Comparison of ENCODE assay signal across 12 cellular contexts in the genomic region with DNA sequence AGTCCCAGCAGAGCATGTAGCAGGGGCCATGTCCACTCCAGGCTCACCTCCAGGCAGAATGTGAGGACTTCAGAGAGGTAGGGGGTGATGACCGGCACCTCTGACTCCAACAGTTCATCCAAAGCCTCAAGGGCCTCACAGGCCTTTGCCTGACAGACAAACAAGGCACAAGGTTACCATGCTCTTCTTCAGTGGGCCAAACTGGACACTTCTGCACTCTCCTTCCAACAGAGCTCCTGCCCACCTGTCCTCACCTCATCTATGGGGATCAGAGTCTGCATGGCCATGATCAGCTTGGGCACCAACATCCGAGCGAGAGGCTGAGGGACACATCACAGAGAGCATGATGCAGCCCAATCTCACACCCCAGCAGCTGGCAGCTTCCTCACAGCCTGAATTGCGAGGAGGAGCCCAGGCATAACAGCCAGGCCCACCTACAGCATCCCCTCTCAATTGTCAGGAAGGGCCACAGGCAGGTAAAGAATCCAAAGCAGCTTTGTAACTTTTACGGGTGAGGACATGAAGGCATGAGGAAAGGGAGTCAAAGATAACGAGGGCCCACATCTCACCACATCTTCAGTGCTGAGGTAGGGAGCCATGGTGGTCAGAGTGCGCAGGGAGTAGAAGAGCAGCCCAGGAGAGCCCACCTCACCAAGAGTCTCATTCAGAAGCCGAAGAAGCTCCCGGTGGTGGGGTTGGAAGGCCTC. TPM values are rescaled to one million over a fixed set of nuclear protein-coding genes. Genes with fewer than 3 reads are reported as not detected.
DNase-seq lines count a peak whose midpoint lies in the region; ATAC-seq and TF ChIP-seq lines count a peak whose summit lies in the region.
"Had no signal": no experiment of that assay in that cellular context is flagged by ENCODE, and none has a peak within 500 bp of the region (broad histone marks: within the 10 kb centered on the region; RNA-seq: fewer than 3 reads in every experiment).

No MANE protein-coding gene starts in this region.

- H2AFZ ChIP-seq in OCI-LY3 (ENCODE audit: low read depth, low read length) = no peak overlapping the region

- H3K27me3 Mint-ChIP-seq in T-helper 1 cell treated with Interleukin-12 subunit alpha and Interleukin-12 subunit beta and Interleukin-4 antibody, amounts not matched to agents 30 μg/mL and 1 μg/mL, for 36 hours (ENCODE audit: low read depth) = no peaks in the 10 kb centered on the region

- TF ChIP-seq CTCF in OCI-LY3 (IDR thresholded peaks at IDR 0.05; ENCODE audit: low read depth, low read length) (no peak), colonic mucosa (IDR thresholded peaks at IDR 0.05) (no peak), psoas muscle (IDR thresholded peaks at IDR 0.05) (no peak)

- H3K4me2 ChIP-seq in OCI-LY3 (ENCODE audit: low read length) = peak overlapping the region; percentile 99

- DNase-seq in T-helper 1 cell (no peak), colonic mucosa (no peak), psoas muscle (peak in 1 of 2 donors; percentile 39), SIG-M5 (lab: John Stamatoyannopoulos, UW) (no peak), mesenteric fat pad (ENCODE audit: low spot score) (no peak)
- DNase-seq: 8988T; effector CD8-positive, alpha-beta T cell; midbrain; NCI-H1694 treated with DMSO at 0.1 percent for 48 hours had no signal

- peaks cover 27% of the 10 kb centered on the region for H3K36me3 Mint-ChIP-seq in T-helper 1 cell treated with Interleukin-12 subunit alpha and Interleukin-12 subunit beta and Interleukin-4 antibody, amounts not matched to agents 30 μg/mL and 1 μg/mL, for 36 hours (ENCODE audit: low read depth)

- H3K79me2 ChIP-seq in OCI-LY3 (ENCODE audit: low read length) = peaks cover 27% of the 10 kb centered on the region

- H3K27ac ChIP-seq in OCI-LY3 (ENCODE audit: low read length) = no peak overlapping the region
- no peak overlapping the region for H3K27ac ChIP-seq in colonic mucosa
- no peak overlapping the region for H3K27ac ChIP-seq in psoas muscle

- intact Hi-C loops in colonic mucosa (cut with DNase I) (no loop called here), psoas muscle (cut with DNase I) (no loop called here)

- no peak overlapping the region for H3K9ac ChIP-seq in OCI-LY3 (ENCODE audit: low read length)
- peak overlapping the region; percentile 33 to 79 for H3K9ac ChIP-seq in colonic mucosa (ENCODE audit: low read depth in 2 of 2, low read length in 2 of 2)

- peak overlapping the region; percentile 87 for H3K4me3 Mint-ChIP-seq in T-helper 1 cell treated with Interleukin-12 subunit alpha and Interleukin-12 subunit beta and Interleukin-4 antibody, amounts not matched to agents 30 μg/mL and 1 μg/mL, for 36 hours

- H3K4me1 Mint-ChIP-seq in T-helper 1 cell treated with Interleukin-12 subunit alpha and Interleukin-12 subunit beta and Interleukin-4 antibody, amounts not matched to agents 30 μg/mL and 1 μg/mL, for 36 hours (ENCODE audit: low read depth) = peaks cover 32% of the 10 kb centered on the region

- whole genome bisulfite sequencing in psoas muscle, 3 donors = 92 to 98% (median 92%) methylated on average over 9 of the region's 9 CpGs

- H3K9me3 Mint-ChIP-seq in T-helper 1 cell treated with Interleukin-12 subunit alpha and Interleukin-12 subunit beta and Interleukin-4 antibody, amounts not matched to agents 30 μg/mL and 1 μg/mL, for 36 hours = no peaks in the 10 kb centered on the region

- H3K36me3 ChIP-seq in OCI-LY3 (replicated peaks; ENCODE audit: low read depth, low read length) (peaks cover 54% of the 10 kb centered on the region), colonic mucosa (no peaks in the 10 kb centered on the region), psoas muscle (ENCODE audit: insufficient read depth in 1 of 2, low read depth in 1 of 2) (peaks cover 6 to 73% of the 10 kb centered on the region in 2 donors)

- H3K4me3 ChIP-seq in OCI-LY3 (ENCODE audit: low read length) (peak overlapping the region; percentile 99; the same call in 1 of the 2 replicates), colonic mucosa (no peak overlapping the region), psoas muscle (peak overlapping the region; percentile 90)

- H3K4me1 ChIP-seq in OCI-LY3 (ENCODE audit: low read length) (peaks cover 15% of the 10 kb centered on the region), colonic mucosa (no peaks in the 10 kb centered on the region), psoas muscle (peaks cover 21% of the 10 kb centered on the region)

- no peak for ATAC-seq in psoas muscle
- ATAC-seq in GM19397 (IDR thresholded peaks at IDR 0.05; ENCODE audit: unreplicated experiment) = no peak

- H3K27me3 ChIP-seq in OCI-LY3 (ENCODE audit: low read depth, low read length) = no peaks in the 10 kb centered on the region
- H3K27me3 ChIP-seq in colonic mucosa = no peaks in the 10 kb centered on the region
- no peaks in the 10 kb centered on the region for H3K27me3 ChIP-seq in psoas muscle (ENCODE audit: insufficient read depth in 3 of 3, low read length in 2 of 3)

- no peaks in the 10 kb centered on the region for H4K20me1 ChIP-seq in OCI-LY3 (ENCODE audit: insufficient read depth, low read length)

- H3K9me3 ChIP-seq in OCI-LY3 (ENCODE audit: insufficient read depth, low read length) (no peaks in the 10 kb centered on the region), colonic mucosa (no peaks in the 10 kb centered on the region), psoas muscle (no peaks in the 10 kb centered on the region)

- peak overlapping the region; percentile 18 for H3K27ac Mint-ChIP-seq in T-helper 1 cell treated with Interleukin-12 subunit alpha and Interleukin-12 subunit beta and Interleukin-4 antibody, amounts not matched to agents 30 μg/mL and 1 μg/mL, for 36 hours

RNA-seq across cellular contexts. Expression of a gene that starts 1.6 kb away (rescaled TPM):
- 10 to 100 TPM; 19.3 to 78.2 TPM for total RNA-seq in colonic mucosa
- 10 to 100 TPM; 35.7 to 75.9 (median 51.1) TPM for total RNA-seq in psoas muscle
- polyA plus RNA-seq in psoas muscle = 10 to 100 TPM; 28.8 to 99.7 (median 62.4) TPM
- 46.3 TPM for total RNA-seq in mesenteric fat pad

RNA-seq across cellular contexts. Expression of a gene that starts 8.3 kb away (rescaled TPM):
- total RNA-seq in colonic mucosa (10 to 100 TPM; 58.8 to 65.6 TPM), psoas muscle (10 to 100 TPM; 21.0 to 22.7 (median 21.8) TPM), mesenteric fat pad (51.0 TPM)
- polyA plus RNA-seq in psoas muscle = 10 to 100 TPM; 21.7 to 43.4 (median 31.7) TPM

RNA-seq across cellular contexts. Expression of a gene that starts 15.1 kb away (rescaled TPM):
- total RNA-seq in colonic mucosa (1 to 10 TPM; 5.1 TPM), psoas muscle (1 to 10 TPM; 1.0 to 1.6 (median 1.3) TPM), mesenteric fat pad (31.5 TPM)
- 1 to 10 TPM in 1 of 3 donors, under 1 TPM in 2; 0.13 to 1.2 (median 0.86) TPM for polyA plus RNA-seq in psoas muscle

RNA-seq across cellular contexts. Expression of a gene that starts 18.5 kb away (rescaled TPM):
- total RNA-seq in colonic mucosa (under 1 TPM; 0.19 to 0.49 TPM), psoas muscle (not detected), mesenteric fat pad (not detected)
- under 1 TPM in 2 of 3 donors, not detected in 1; 0.05 to 0.06 TPM for polyA plus RNA-seq in psoas muscle

RNA-seq across cellular contexts. Expression of a gene that starts 25.9 kb away (rescaled TPM):
- total RNA-seq in colonic mucosa (10 to 100 TPM; 54.4 to 57.5 TPM), psoas muscle (10 to 100 TPM; 10.4 to 21.6 (median 15.1) TPM), mesenteric fat pad (102 TPM)
- polyA plus RNA-seq in psoas muscle = 10 to 100 TPM in 2 of 3 donors, 1 to 10 TPM in 1; 7.9 to 14.2 (median 11.8) TPM
